1 cellular context compared by ENCODE assay signal in the genomic region with DNA sequence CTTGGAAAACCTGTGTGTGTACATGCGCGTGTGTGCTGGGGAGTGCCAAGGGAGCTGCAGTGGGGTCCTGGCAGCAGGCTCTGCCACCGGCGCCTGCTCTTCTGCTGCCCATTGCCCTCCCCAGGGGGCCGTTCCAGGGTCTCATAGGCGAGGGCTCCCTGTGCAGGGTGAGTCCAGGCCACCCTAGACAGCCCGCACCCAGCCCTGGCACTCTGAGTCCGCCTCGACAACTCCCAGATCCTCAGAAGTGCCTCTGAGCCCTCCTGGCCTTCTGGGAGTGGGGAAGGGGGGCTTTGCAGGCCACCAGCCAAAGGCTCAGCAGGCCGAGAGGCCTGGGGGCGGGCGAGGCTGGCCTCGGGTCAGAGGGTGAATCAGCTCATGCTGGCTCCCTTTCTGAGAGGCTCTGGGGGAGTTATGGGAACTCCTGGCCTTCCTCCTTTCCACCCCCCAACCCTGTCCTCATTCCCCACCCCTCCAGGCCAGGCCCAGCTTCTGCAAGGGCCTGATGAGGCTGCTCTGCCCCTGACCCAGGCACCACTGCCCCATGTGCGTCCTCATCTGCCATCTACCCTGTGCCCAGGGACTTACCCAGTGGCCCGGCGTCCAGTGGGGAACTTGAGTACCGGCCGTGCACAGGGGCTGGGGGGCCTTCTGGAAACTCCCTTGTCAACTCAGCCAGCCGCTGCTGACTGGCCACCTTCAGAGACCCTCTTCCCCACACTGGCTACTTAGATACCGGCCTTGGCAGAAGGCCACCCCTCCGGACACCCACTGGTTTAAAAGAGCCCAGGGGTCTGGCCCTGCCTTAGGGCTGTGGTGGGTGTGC.
TF ChIP-seq lines count a peak whose summit lies in the region.

No MANE protein-coding gene starts in this region.

TF ChIP-seq in GM23338, 12 proteins besides CTCF, POLR2A, EP300 and RAD21 (continued from another document):
- TF ChIP-seq, protein P1, sequence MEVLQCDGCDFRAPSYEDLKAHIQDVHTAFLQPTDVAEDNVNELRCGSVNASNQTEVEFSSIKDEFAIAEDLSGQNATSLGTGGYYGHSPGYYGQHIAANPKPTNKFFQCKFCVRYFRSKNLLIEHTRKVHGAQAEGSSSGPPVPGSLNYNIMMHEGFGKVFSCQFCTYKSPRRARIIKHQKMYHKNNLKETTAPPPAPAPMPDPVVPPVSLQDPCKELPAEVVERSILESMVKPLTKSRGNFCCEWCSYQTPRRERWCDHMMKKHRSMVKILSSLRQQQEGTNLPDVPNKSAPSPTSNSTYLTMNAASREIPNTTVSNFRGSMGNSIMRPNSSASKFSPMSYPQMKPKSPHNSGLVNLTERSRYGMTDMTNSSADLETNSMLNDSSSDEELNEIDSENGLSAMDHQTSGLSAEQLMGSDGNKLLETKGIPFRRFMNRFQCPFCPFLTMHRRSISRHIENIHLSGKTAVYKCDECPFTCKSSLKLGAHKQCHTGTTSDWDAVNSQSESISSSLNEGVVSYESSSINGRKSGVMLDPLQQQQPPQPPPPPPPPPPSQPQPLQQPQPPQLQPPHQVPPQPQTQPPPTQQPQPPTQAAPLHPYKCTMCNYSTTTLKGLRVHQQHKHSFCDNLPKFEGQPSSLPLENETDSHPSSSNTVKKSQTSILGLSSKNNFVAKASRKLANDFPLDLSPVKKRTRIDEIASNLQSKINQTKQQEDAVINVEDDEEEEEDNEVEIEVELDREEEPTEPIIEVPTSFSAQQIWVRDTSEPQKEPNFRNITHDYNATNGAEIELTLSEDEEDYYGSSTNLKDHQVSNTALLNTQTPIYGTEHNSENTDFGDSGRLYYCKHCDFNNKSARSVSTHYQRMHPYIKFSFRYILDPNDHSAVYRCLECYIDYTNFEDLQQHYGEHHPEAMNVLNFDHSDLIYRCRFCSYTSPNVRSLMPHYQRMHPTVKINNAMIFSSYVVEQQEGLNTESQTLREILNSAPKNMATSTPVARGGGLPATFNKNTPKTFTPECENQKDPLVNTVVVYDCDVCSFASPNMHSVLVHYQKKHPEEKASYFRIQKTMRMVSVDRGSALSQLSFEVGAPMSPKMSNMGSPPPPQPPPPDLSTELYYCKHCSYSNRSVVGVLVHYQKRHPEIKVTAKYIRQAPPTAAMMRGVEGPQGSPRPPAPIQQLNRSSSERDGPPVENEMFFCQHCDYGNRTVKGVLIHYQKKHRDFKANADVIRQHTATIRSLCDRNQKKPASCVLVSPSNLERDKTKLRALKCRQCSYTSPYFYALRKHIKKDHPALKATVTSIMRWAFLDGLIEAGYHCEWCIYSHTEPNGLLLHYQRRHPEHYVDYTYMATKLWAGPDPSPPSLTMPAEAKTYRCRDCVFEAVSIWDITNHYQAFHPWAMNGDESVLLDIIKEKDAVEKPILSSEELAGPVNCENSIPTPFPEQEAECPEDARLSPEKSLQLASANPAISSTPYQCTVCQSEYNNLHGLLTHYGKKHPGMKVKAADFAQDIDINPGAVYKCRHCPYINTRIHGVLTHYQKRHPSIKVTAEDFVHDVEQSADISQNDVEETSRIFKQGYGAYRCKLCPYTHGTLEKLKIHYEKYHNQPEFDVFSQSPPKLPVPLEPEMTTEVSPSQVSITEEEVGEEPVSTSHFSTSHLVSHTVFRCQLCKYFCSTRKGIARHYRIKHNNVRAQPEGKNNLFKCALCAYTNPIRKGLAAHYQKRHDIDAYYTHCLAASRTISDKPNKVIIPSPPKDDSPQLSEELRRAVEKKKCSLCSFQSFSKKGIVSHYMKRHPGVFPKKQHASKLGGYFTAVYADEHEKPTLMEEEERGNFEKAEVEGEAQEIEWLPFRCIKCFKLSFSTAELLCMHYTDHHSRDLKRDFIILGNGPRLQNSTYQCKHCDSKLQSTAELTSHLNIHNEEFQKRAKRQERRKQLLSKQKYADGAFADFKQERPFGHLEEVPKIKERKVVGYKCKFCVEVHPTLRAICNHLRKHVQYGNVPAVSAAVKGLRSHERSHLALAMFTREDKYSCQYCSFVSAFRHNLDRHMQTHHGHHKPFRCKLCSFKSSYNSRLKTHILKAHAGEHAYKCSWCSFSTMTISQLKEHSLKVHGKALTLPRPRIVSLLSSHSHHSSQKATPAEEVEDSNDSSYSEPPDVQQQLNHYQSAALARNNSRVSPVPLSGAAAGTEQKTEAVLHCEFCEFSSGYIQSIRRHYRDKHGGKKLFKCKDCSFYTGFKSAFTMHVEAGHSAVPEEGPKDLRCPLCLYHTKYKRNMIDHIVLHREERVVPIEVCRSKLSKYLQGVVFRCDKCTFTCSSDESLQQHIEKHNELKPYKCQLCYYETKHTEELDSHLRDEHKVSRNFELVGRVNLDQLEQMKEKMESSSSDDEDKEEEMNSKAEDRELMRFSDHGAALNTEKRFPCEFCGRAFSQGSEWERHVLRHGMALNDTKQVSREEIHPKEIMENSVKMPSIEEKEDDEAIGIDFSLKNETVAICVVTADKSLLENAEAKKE (CRISPR knock-in tag; IDR thresholded peaks at IDR 0.05): no peak
- TF ChIP-seq STAT1 (IDR thresholded peaks at IDR 0.05; ENCODE audit: unreplicated experiment): no peak
- no peak for TF ChIP-seq EZH2 (IDR thresholded peaks at IDR 0.05; ENCODE audit: low read depth, unreplicated experiment)
- TF ChIP-seq, protein P2, sequence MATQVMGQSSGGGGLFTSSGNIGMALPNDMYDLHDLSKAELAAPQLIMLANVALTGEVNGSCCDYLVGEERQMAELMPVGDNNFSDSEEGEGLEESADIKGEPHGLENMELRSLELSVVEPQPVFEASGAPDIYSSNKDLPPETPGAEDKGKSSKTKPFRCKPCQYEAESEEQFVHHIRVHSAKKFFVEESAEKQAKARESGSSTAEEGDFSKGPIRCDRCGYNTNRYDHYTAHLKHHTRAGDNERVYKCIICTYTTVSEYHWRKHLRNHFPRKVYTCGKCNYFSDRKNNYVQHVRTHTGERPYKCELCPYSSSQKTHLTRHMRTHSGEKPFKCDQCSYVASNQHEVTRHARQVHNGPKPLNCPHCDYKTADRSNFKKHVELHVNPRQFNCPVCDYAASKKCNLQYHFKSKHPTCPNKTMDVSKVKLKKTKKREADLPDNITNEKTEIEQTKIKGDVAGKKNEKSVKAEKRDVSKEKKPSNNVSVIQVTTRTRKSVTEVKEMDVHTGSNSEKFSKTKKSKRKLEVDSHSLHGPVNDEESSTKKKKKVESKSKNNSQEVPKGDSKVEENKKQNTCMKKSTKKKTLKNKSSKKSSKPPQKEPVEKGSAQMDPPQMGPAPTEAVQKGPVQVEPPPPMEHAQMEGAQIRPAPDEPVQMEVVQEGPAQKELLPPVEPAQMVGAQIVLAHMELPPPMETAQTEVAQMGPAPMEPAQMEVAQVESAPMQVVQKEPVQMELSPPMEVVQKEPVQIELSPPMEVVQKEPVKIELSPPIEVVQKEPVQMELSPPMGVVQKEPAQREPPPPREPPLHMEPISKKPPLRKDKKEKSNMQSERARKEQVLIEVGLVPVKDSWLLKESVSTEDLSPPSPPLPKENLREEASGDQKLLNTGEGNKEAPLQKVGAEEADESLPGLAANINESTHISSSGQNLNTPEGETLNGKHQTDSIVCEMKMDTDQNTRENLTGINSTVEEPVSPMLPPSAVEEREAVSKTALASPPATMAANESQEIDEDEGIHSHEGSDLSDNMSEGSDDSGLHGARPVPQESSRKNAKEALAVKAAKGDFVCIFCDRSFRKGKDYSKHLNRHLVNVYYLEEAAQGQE (IDR thresholded peaks at IDR 0.05; ENCODE audit: unreplicated experiment): no peak
TF ChIP-seq in GM23338: peak in this region for 0.
